In the genomic region with DNA sequence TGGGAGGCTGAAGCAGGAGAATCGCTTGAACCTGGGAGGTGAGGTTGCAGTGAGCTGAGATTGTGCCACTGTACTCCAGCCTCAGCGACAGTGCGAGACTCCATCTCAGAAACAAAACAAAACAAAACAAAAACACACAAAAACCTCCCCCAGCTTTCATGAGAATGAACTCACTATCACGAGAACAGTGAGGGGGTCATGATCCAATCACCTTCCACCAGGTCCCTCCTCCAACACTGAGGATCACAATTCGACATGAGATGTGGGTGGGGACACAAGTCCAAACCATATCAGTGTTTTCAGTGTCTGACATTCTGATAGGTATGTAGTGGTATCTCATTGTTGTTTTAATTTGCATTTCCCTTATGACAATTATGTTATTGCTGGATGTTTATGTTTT, we compare ENCODE assay signal across 32 cellular contexts.
"Had no signal": no experiment of that assay in that cellular context is flagged by ENCODE, and none has a peak within 500 bp of the region (broad histone marks: within the 10 kb centered on the region; RNA-seq: fewer than 3 reads in every experiment).

No MANE protein-coding gene starts in this region.

- H3K27ac ChIP-seq: ascending aorta, cardiac muscle cell, colonic mucosa, VCaP had no signal

- H3K27me3 ChIP-seq: ascending aorta, cardiac muscle cell, colonic mucosa had no signal

- H3K4me3 ChIP-seq: ascending aorta, cardiac muscle cell, colonic mucosa had no signal

- H3K36me3 ChIP-seq: ascending aorta, cardiac muscle cell, colonic mucosa had no signal

- FAIRE-seq: bronchial epithelial cell had no signal

- H3K4me1 ChIP-seq: colonic mucosa had no signal

- ATAC-seq: activated CD8-positive, alpha-beta T cell treated with anti-CD3 and anti-CD28 coated beads for 36 hours; activated naive CD4-positive, alpha-beta T cell treated with anti-CD3 and anti-CD28 coated beads, Interleukin-2, amount 50 U/mL, for 72 hours; activated T-cell treated with anti-CD3 and anti-CD28 coated beads, Interleukin-2, amount 50 U/mL, for 4 hours; activated T-cell treated with anti-CD3 and anti-CD28 coated beads, Interleukin-2, amount 50 U/mL, for 72 hours; activated T-helper 17 cell treated with anti-CD3 and anti-CD28 coated beads, Interleukin-2, amount 50 U/mL, for 72 hours had no signal

- H3K9me3 ChIP-seq: ascending aorta, colonic mucosa had no signal

- DNase-seq: activated B cell treated with CpG ODN at 0.5 μM for 24 hours; activated CD4-positive, alpha-beta memory T cell treated with anti-CD3 and anti-CD28 coated beads for 36 hours; activated CD4-positive, alpha-beta T cell treated with anti-CD3 and anti-CD28 coated beads for 4 hours; activated CD4-positive, alpha-beta T cell treated with anti-CD3 and anti-CD28 coated beads, Interleukin-2, amount 10 ng/mL, durations not matched to agents 24 days and 14 days; activated CD4-positive, alpha-beta T cell treated with anti-CD3 and anti-CD28 coated beads, Interleukin-2, amount 50 U/mL, for 1 hour; activated CD4-positive, alpha-beta T cell treated with anti-CD3 and anti-CD28 coated beads, Interleukin-2, amount 50 U/mL, for 4 hours; activated CD4-positive, CD25-positive, alpha-beta regulatory T cell treated with anti-CD3 and anti-CD28 coated beads, Interleukin-2, amount 50 U/mL, for 72 hours; activated CD8-positive, alpha-beta memory T cell treated with anti-CD3 and anti-CD28 coated beads, Interleukin-2, amount 50 U/mL, for 4 hours; activated CD8-positive, alpha-beta T cell treated with anti-CD3 and anti-CD28 coated beads for 36 hours; activated effector memory CD4-positive, alpha-beta T cell treated with anti-CD3 and anti-CD28 coated beads, Interleukin-2, amount 50 U/mL, for 16 hours; activated gamma-delta T cell treated with Interleukin-2 at 50 U/mL for 16 hours; activated naive CD4-positive, alpha-beta T cell; activated naive CD4-positive, alpha-beta T cell treated with anti-CD3 and anti-CD28 coated beads for 36 hours; activated naive CD4-positive, alpha-beta T cell treated with anti-CD3 and anti-CD28 coated beads, Interleukin-2, amount 50 U/mL, for 16 hours; activated naive CD8-positive, alpha-beta T cell treated with anti-CD3 and anti-CD28 coated beads for 36 hours; activated T-cell treated with anti-CD3 and anti-CD28 coated beads for 4 hours; activated T-cell treated with anti-CD3 and anti-CD28 coated beads, Interleukin-2, amount 50 U/mL, for 1 hour; activated T-cell treated with anti-CD3 and anti-CD28 coated beads, Interleukin-2, amount 50 U/mL, for 4 hours; activated T-cell treated with anti-CD3 and anti-CD28 coated beads, Interleukin-2, amount 50 U/mL, for 72 hours; amygdala; anterior cingulate cortex; caudate nucleus; cerebellar nuclear complex; colonic mucosa; T-helper 2 cell; T-helper 9 cell had no signal
